ENCODE assay signal across 15 cellular contexts in genomic region chr2:52904511-52904910, GRCh38.
"Had no signal": no experiment of that assay in that cellular context is flagged by ENCODE, and none has a peak within 500 bp of the region (broad histone marks: within the 10 kb centered on the region; RNA-seq: fewer than 3 reads in every experiment).

No MANE protein-coding gene starts in this region.

- H3K9me3 ChIP-seq: prostate gland, thyroid gland, vagina had no signal

- DNase-seq: activated CD4-positive, alpha-beta T cell treated with anti-CD3 and anti-CD28 coated beads for 4 hours; activated CD8-positive, alpha-beta memory T cell treated with anti-CD3 and anti-CD28 coated beads, Interleukin-2, amount 50 U/mL, for 48 hours; activated CD8-positive, alpha-beta T cell treated with anti-CD3 and anti-CD28 coated beads, Interleukin-2, amount 10 ng/mL, durations not matched to agents 7 days and 5 days; activated naive CD4-positive, alpha-beta T cell treated with Interleukin-2 at 50 U/mL for 16 hours; central memory CD4-positive, alpha-beta T cell; effector memory CD8-positive, alpha-beta T cell; erythroblast; hypothalamus; stimulated activated CD4-positive, alpha-beta T cell treated with anti-CD3 and anti-CD28 coated beads, Interleukin-4, amount 100 ng/mL, for 1 hour; stimulated activated CD8-positive, alpha-beta memory T cell treated with anti-CD3 and anti-CD28 coated beads, Interleukin-4, amount 100 ng/mL, for 48 hours; stomach; thyroid gland had no signal

- H3K4me1 ChIP-seq: prostate gland, stomach, thyroid gland, vagina had no signal

- H3K27me3 ChIP-seq: stomach, thyroid gland, vagina had no signal

- ATAC-seq: activated CD8-positive, alpha-beta T cell treated with anti-CD3 and anti-CD28 coated beads, Interleukin-2, amount 10 ng/mL, durations not matched to agents 7 days and 5 days; effector memory CD8-positive, alpha-beta T cell; natural killer cell treated with Interleukin-12 subunit alpha and Interleukin-12 subunit beta and Interleukin-15 and Interleukin-18, amount 100 ng/mL, for 72 hours had no signal

- H3K4me3 ChIP-seq: prostate gland, stomach, thyroid gland, vagina had no signal

- H3K27ac ChIP-seq: prostate gland, stomach, thyroid gland, vagina had no signal

- H3K36me3 ChIP-seq: prostate gland, stomach, thyroid gland, vagina had no signal
